2 cellular contexts compared by ENCODE assay signal in genomic region chr1:211729238-211729637, GRCh38.
TF ChIP-seq lines count a peak whose summit lies in the region.

No MANE protein-coding gene starts in this region.

TF ChIP-seq in HepG2, 621 proteins besides CTCF, POLR2A, EP300 and RAD21:
- 0 out of 2 replicates have a peak, but pooled peaks have one; percentile 40 for TF ChIP-seq ZNF543 (CRISPR knock-in tag; IDR thresholded peaks at IDR 0.05)
- TF ChIP-seq PRDM10 (CRISPR knock-in tag; IDR thresholded peaks at IDR 0.05; ENCODE audit: low read depth) = no peak

TF ChIP-seq in SK-N-SH, 30 proteins besides CTCF, POLR2A, EP300 and RAD21:
- TF ChIP-seq USF2 (IDR thresholded peaks at IDR 0.05; ENCODE audit: borderline replicate concordance, low read depth, low read length) = no peak
- TF ChIP-seq RFX5 (IDR thresholded peaks at IDR 0.05; ENCODE audit: low read length) = no peak
- no peak for TF ChIP-seq FOXJ3 (CRISPR knock-in tag; IDR thresholded peaks at IDR 0.05)
- no peak for TF ChIP-seq TAF1 (IDR thresholded peaks at IDR 0.05; ENCODE audit: borderline replicate concordance, low read depth, low read length)
